24 cellular contexts compared by ENCODE assay signal in the genomic region with DNA sequence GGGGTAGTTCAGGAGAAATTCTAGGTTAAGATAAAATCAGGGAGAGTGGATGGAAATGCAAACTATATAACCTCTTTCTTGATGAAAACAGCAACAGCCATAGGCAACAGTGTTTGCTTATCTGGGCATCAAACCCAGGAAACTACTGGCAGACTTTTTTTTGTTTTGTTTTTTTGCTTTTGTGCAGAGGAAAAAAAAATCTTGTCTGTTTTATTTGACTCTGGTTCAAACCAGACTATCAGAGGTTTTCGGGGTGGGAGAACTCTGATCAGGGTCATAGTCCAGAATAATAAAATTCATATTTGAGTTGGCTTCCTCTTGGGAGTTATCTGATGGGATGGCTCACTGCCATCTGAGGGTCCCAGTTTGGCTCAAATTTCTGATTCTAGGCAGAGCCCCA.
DNase-seq lines count a peak whose midpoint lies in the region; ATAC-seq, FAIRE-seq and TF ChIP-seq lines count a peak whose summit lies in the region.
"Had no signal": no experiment of that assay in that cellular context is flagged by ENCODE, and none has a peak within 500 bp of the region (broad histone marks: within the 10 kb centered on the region; RNA-seq: fewer than 3 reads in every experiment).

No MANE protein-coding gene starts in this region.

- no peaks in the 10 kb centered on the region for H3F3A ChIP-seq in SK-N-SH (replicated peaks; ENCODE audit: insufficient read depth)

- peak in 1 of 2 experiments; percentile 21; a peak in 1 of 4 replicates for TF ChIP-seq EP300 in SK-N-SH (IDR thresholded peaks at IDR 0.05; ENCODE audit: borderline replicate concordance in 1 of 2, low read depth in 1 of 2, low read length in 1 of 2)

- no peak overlapping the region for H3K9ac ChIP-seq in SK-N-SH
- H3K9ac ChIP-seq: BLaER1, GM23248 had no signal

- WGBS in SK-N-SH (ENCODE audit: low lambda C conversion rate), result 24% methylated on average over 1 of the region's 1 CpG
- 17 to 54% (median 23%) methylated on average over 1 of the region's 1 CpG for WGBS in small intestine, 3 donors

- ATAC-seq in SK-N-SH treated with all-trans-retinoic acid at 6 μM for 48 hours (no peak), left lobe of liver (peak; percentile 72)
- ATAC-seq: CD8-positive, alpha-beta T cell; GM12878 had no signal

- H3K4me2 ChIP-seq in SK-N-SH, result no peak overlapping the region
- H3K4me2 ChIP-seq: BLaER1 had no signal

- H3K79me2 ChIP-seq in SK-N-SH (ENCODE audit: insufficient read depth), result no peaks in the 10 kb centered on the region

- no peaks in the 10 kb centered on the region for H3K9me2 ChIP-seq in SK-N-SH

- H3K27ac ChIP-seq in SK-N-SH (ENCODE audit: low read depth in 2 of 2, low read length in 1 of 2), result peak overlapping the region in 1 of 2 experiments; percentile 72; a peak in 2 of 4 replicates
- no peak overlapping the region for H3K27ac ChIP-seq in small intestine (ENCODE audit: low read depth in 1 of 2, low read length in 1 of 2)
- H3K27ac ChIP-seq: 22Rv1, BLaER1, C4-2B, GM23248 had no signal

- no peaks in the 10 kb centered on the region for H4K20me1 ChIP-seq in SK-N-SH (ENCODE audit: insufficient read depth)
- H4K20me1 ChIP-seq: BLaER1 had no signal

- TF ChIP-seq RAD21 in SK-N-SH (IDR thresholded peaks at IDR 0.05; ENCODE audit: low read length), result no peak

- TF ChIP-seq CTCF in SK-N-SH (IDR thresholded peaks at IDR 0.05), result no peak
- TF ChIP-seq CTCF in foreskin fibroblast (IDR thresholded peaks at IDR 0.05; ENCODE audit: low read depth, low read length), result no peak

- no peaks in the 10 kb centered on the region for H3K36me3 ChIP-seq in SK-N-SH (replicated peaks in 1 of 2; ENCODE audit: control insufficient read depth in 1 of 2, insufficient read depth in 2 of 2, low read length in 1 of 2)
- no peaks in the 10 kb centered on the region for H3K36me3 ChIP-seq in small intestine (ENCODE audit: control insufficient read depth in 2 of 2, insufficient read depth in 2 of 2, low read length in 2 of 2)
- H3K36me3 ChIP-seq: BLaER1 had no signal

- H2AFZ ChIP-seq in SK-N-SH (ENCODE audit: low read depth), result no peak overlapping the region
- H2AFZ ChIP-seq: GM23248 had no signal

- POLR2A ChIA-PET in SK-N-SH (lab: Yijun Ruan, JAX), result interaction anchor here (2.0 kb wide), 1 partner anchor 15 kb away, joined by 5 read pairs; no protein-coding TSS in a partner anchor

- FAIRE-seq in small intestine (lab: Jason Lieb, UNC), result no peak
- FAIRE-seq: A204.1, G401.6, GM12878, GM19239, H1 had no signal

- CTCF ChIA-PET in SK-N-SH (lab: Yijun Ruan, JAX), result interaction anchor here (1.5 to 9.5 kb wide), 6 partner anchors 14 to 142 kb away, joined by 3 to 55 read pairs (median 12); no protein-coding TSS in a partner anchor

- H3K4me1 ChIP-seq in SK-N-SH (ENCODE audit: control insufficient read depth in 1 of 2, insufficient read depth in 2 of 2, low read depth in 1 of 2, low read length in 1 of 2), result peaks cover 0 to 23% of the 10 kb centered on the region in 2 experiments; a peak in 2 of 4 replicates
- H3K4me1 ChIP-seq in small intestine (ENCODE audit: control insufficient read depth in 2 of 2, insufficient read depth in 1 of 2, low read depth in 1 of 2, low read length in 1 of 2), result no peaks in the 10 kb centered on the region
- H3K4me1 ChIP-seq: BLaER1, Caco-2 had no signal

- no peaks in the 10 kb centered on the region for H3K9me3 ChIP-seq in SK-N-SH
- no peaks in the 10 kb centered on the region for H3K9me3 ChIP-seq in small intestine (ENCODE audit: control insufficient read depth, low read depth)
- H3K9me3 ChIP-seq: BLaER1, Caco-2 had no signal

- DNase-seq in NCI-H1092 treated with DMSO at 0.1 percent for 48 hours (lab: John Stamatoyannopoulos, UW) (peak; percentile 41), NCI-H1092 (lab: John Stamatoyannopoulos, UW) (no peak), SK-N-SH (peak; percentile 40), left lobe of liver (ENCODE audit: low spot score) (no peak), small intestine (peak; percentile 11), foreskin fibroblast (no peak)
- DNase-seq in activated effector memory CD4-positive, alpha-beta T cell treated with anti-CD3 and anti-CD28 coated beads, Interleukin-2, amount 50 U/mL, for 16 hours, result no peak
- DNase-seq: Caco-2; CD4-positive, CD25-positive, alpha-beta regulatory T cell; CD8-positive, alpha-beta T cell; DMS153; DND-41; H7; HCEC 1CT had no signal

- H3K27me3 ChIP-seq in SK-N-SH (ENCODE audit: insufficient read depth), result peaks cover 4% of the 10 kb centered on the region; the same call in 1 of the 2 replicates
- no peaks in the 10 kb centered on the region for H3K27me3 ChIP-seq in small intestine (ENCODE audit: control insufficient read depth in 2 of 2, insufficient read depth in 2 of 2, low read length in 2 of 2)
- H3K27me3 ChIP-seq: BLaER1 had no signal

- H3K4me3 ChIP-seq in SK-N-SH (ENCODE audit: low read depth in 2 of 2, low read length in 1 of 2) (no peak overlapping the region), small intestine (ENCODE audit: low read depth in 1 of 2, low read length in 2 of 2) (no peak overlapping the region), foreskin fibroblast (ENCODE audit: low read depth in 1 of 2, low read length in 2 of 2) (no peak overlapping the region)
- H3K4me3 ChIP-seq: BLaER1, GM12878, GM23248 had no signal

TF ChIP-seq in SK-N-SH, 30 proteins besides CTCF, POLR2A, EP300 and RAD21:
- TF ChIP-seq GATA2 (CRISPR knock-in tag; IDR thresholded peaks at IDR 0.05) (peak; percentile 84), NRF1 (IDR thresholded peaks at IDR 0.05; ENCODE audit: low read depth, low read length) (no peak)

TF ChIP-seq in SK-N-SH treated with all-trans-retinoic acid at 6 μM for 48 hours, 23 proteins besides CTCF, POLR2A, EP300 and RAD21:
- TF ChIP-seq CSRNP3 (CRISPR knock-in tag; IDR thresholded peaks at IDR 0.05) (no peak), BACH2 (CRISPR knock-in tag; IDR thresholded peaks at IDR 0.05; ENCODE audit: borderline replicate concordance) (no peak), ZFP3 (CRISPR knock-in tag; IDR thresholded peaks at IDR 0.05) (no peak), ISL1 (CRISPR knock-in tag; IDR thresholded peaks at IDR 0.05) (no peak), TCF4 (CRISPR knock-in tag; IDR thresholded peaks at IDR 0.05; ENCODE audit: borderline replicate concordance) (no peak)
TF ChIP-seq in SK-N-SH treated with all-trans-retinoic acid at 6 μM for 48 hours: peak in this region for 0.

Comparison
In these comparisons a context has a peak if more than half of its experiments do, and no peak if none do; other contexts are left out.
1. DNase-seq: peak in NCI-H1092 treated with DMSO at 0.1 percent for 48 hours (single experiment), SK-N-SH (single experiment) and small intestine (single experiment); none in NCI-H1092 (single experiment), left lobe of liver (single experiment), foreskin fibroblast (0 of 2) and activated effector memory CD4-positive, alpha-beta T cell treated with anti-CD3 and anti-CD28 coated beads, Interleukin-2, amount 50 U/mL, for 16 hours (single experiment).